In genomic region chr2:239675856-239676715, GRCh38 we compare ENCODE assay signal across 15 cellular contexts.
DNase-seq lines count a peak whose midpoint lies in the region; ATAC-seq, FAIRE-seq and TF ChIP-seq lines count a peak whose summit lies in the region.
"Had no signal": no experiment of that assay in that cellular context is flagged by ENCODE, and none has a peak within 500 bp of the region (broad histone marks: within the 10 kb centered on the region; RNA-seq: fewer than 3 reads in every experiment).

No MANE protein-coding gene starts in this region.

- H4K20me1 ChIP-seq in H9 (ENCODE audit: control insufficient read depth, insufficient read depth, insufficient read length) (no peaks in the 10 kb centered on the region), HepG2 (ENCODE audit: insufficient read depth, low read length) (no peaks in the 10 kb centered on the region)

- no peak overlapping the region for H3K4ac ChIP-seq in H9 (ENCODE audit: low read depth, low read length)

- TF ChIP-seq CTCF in H9 (conservative IDR thresholded peaks at IDR 0.05) = no peak
- TF ChIP-seq CTCF in HepG2 (CRISPR knock-in tag; IDR thresholded peaks at IDR 0.05) = no peak
- TF ChIP-seq CTCF in testis (IDR thresholded peaks at IDR 0.05) = no peak
- TF ChIP-seq CTCF in activated CD8-positive, alpha-beta T cell treated with anti-CD3 and anti-CD28 coated beads for 36 hours (IDR thresholded peaks at IDR 0.05) = no peak
- no peak for TF ChIP-seq CTCF in nephron progenitor cell (IDR thresholded peaks at IDR 0.05)

- no peak overlapping the region for H3K4me3 Mint-ChIP-seq in activated naive CD8-positive, alpha-beta T cell treated with anti-CD3 and anti-CD28 coated beads, Interleukin-2, amount 50 U/mL, for 24 hours
- no peak overlapping the region for H3K4me3 Mint-ChIP-seq in activated naive CD8-positive, alpha-beta T cell treated with anti-CD3 and anti-CD28 coated beads for 36 hours
- H3K4me3 Mint-ChIP-seq in H9 (no peak overlapping the region), nephron progenitor cell (no peak overlapping the region)
- H3K4me3 Mint-ChIP-seq in activated CD8-positive, alpha-beta T cell treated with anti-CD3 and anti-CD28 coated beads for 36 hours = no peak overlapping the region
- H3K4me3 Mint-ChIP-seq: CD4-positive, alpha-beta memory T cell had no signal

- H3K79me1 ChIP-seq in H9 (ENCODE audit: insufficient read depth, low read depth, low read length, poor library complexity, severe bottlenecking) = no peaks in the 10 kb centered on the region

- H3K36me3 Mint-ChIP-seq in activated naive CD8-positive, alpha-beta T cell treated with anti-CD3 and anti-CD28 coated beads, Interleukin-2, amount 50 U/mL, for 24 hours (ENCODE audit: low read depth) = no peaks in the 10 kb centered on the region
- H3K36me3 Mint-ChIP-seq in activated naive CD8-positive, alpha-beta T cell treated with anti-CD3 and anti-CD28 coated beads for 36 hours = no peaks in the 10 kb centered on the region
- H3K36me3 Mint-ChIP-seq in H9 (ENCODE audit: insufficient read depth in 1 of 3, low read depth in 3 of 3) (no peaks in the 10 kb centered on the region; a peak in 1 of 7 replicates), nephron progenitor cell (ENCODE audit: low read depth) (no peaks in the 10 kb centered on the region)
- no peaks in the 10 kb centered on the region for H3K36me3 Mint-ChIP-seq in activated CD8-positive, alpha-beta T cell treated with anti-CD3 and anti-CD28 coated beads for 36 hours (ENCODE audit: low read depth)
- H3K36me3 Mint-ChIP-seq: CD4-positive, alpha-beta memory T cell had no signal

- H3K18ac ChIP-seq in H9 (ENCODE audit: insufficient read length, low read depth, low read length) = no peak overlapping the region

- H2AK5ac ChIP-seq in H9 (ENCODE audit: insufficient read length, low read length) = no peak overlapping the region

- no peak overlapping the region for H3K23ac ChIP-seq in H9 (ENCODE audit: insufficient read length, low read depth, low read length)

- no TSS peak for BruUV-seq in HepG2 (replicated peaks; lab: Mats Ljungman, UMichigan)

- no peaks in the 10 kb centered on the region for H3K9me3 Mint-ChIP-seq in activated naive CD8-positive, alpha-beta T cell treated with anti-CD3 and anti-CD28 coated beads, Interleukin-2, amount 50 U/mL, for 24 hours
- no peaks in the 10 kb centered on the region for H3K9me3 Mint-ChIP-seq in activated naive CD8-positive, alpha-beta T cell treated with anti-CD3 and anti-CD28 coated beads for 36 hours
- no peaks in the 10 kb centered on the region for H3K9me3 Mint-ChIP-seq in H9
- H3K9me3 Mint-ChIP-seq in activated CD8-positive, alpha-beta T cell treated with anti-CD3 and anti-CD28 coated beads for 36 hours = no peaks in the 10 kb centered on the region
- peaks cover 3% of the 10 kb centered on the region for H3K9me3 Mint-ChIP-seq in nephron progenitor cell

- no peaks in the 10 kb centered on the region for H3K79me2 ChIP-seq in H9 (ENCODE audit: insufficient read depth, low read length)
- no peaks in the 10 kb centered on the region for H3K79me2 ChIP-seq in HepG2 (ENCODE audit: insufficient read depth, low read length)

- in situ Hi-C loops in HepG2 (cut with HindIII; ENCODE audit: extremely low pct_ligation_motif_present, low pct_unique_long_range_greater_than_20kb) = no loop called here

- H3K27me3 ChIP-seq in H9 (ENCODE audit: insufficient read depth, low read length) = no peaks in the 10 kb centered on the region
- peaks cover 7 to 67% of the 10 kb centered on the region in 2 experiments; a peak in 3 of 5 replicates for H3K27me3 ChIP-seq in HepG2 (ENCODE audit: control insufficient read depth in 1 of 2, insufficient read depth in 2 of 2, low read length in 2 of 2)
- no peaks in the 10 kb centered on the region for H3K27me3 ChIP-seq in testis

- H4K5ac ChIP-seq in H9 (ENCODE audit: insufficient read length, low read depth, low read length) = no peak overlapping the region

- no peaks in the 10 kb centered on the region for H3K4me1 ChIP-seq in H9 (ENCODE audit: insufficient read depth, low read length)
- no peaks in the 10 kb centered on the region for H3K4me1 ChIP-seq in HepG2 (ENCODE audit: insufficient read depth, low read length)
- H3K4me1 ChIP-seq in testis = no peaks in the 10 kb centered on the region

- no peaks in the 10 kb centered on the region for H3K23me2 ChIP-seq in H9 (ENCODE audit: insufficient read length, low read depth, low read length, poor library complexity, severe bottlenecking)

- no peak for FAIRE-seq in HepG2 (lab: Jason Lieb, UNC)
- FAIRE-seq: GM12892, HTR-8/SVneo had no signal

- no peak overlapping the region for H2BK20ac ChIP-seq in H9 (ENCODE audit: low read depth, low read length, poor library complexity, severe bottlenecking)

- intact Hi-C loops in HepG2 (cut with micrococcal nuclease; ENCODE audit: unreplicated experiment) = no loop called here
- intact Hi-C loops in testis (cut with DNase I; ENCODE audit: low total_unique reads) = no loop called here
- intact Hi-C loops in activated CD8-positive, alpha-beta T cell treated with anti-CD3 and anti-CD28 coated beads for 36 hours (cut with micrococcal nuclease) = no loop called here

- H3K56ac ChIP-seq in H9 (ENCODE audit: insufficient read length, low read depth, low read length) = no peak overlapping the region

- H2BK12ac ChIP-seq in H9 (ENCODE audit: insufficient read length, low read depth, low read length) = no peak overlapping the region

- no peak overlapping the region for H4K8ac ChIP-seq in H9 (replicated peaks; ENCODE audit: insufficient read length, low read depth, low read length)

- H3K27me3 Mint-ChIP-seq in activated naive CD8-positive, alpha-beta T cell treated with anti-CD3 and anti-CD28 coated beads, Interleukin-2, amount 50 U/mL, for 24 hours = peaks cover 3% of the 10 kb centered on the region
- H3K27me3 Mint-ChIP-seq in activated naive CD8-positive, alpha-beta T cell treated with anti-CD3 and anti-CD28 coated beads for 36 hours = no peaks in the 10 kb centered on the region
- H3K27me3 Mint-ChIP-seq in H9 (ENCODE audit: low read depth) (peaks cover 2% of the 10 kb centered on the region; the same call in 1 of the 2 replicates), nephron progenitor cell (ENCODE audit: low read depth, poor library complexity) (peaks cover 9% of the 10 kb centered on the region)
- H3K27me3 Mint-ChIP-seq in activated CD8-positive, alpha-beta T cell treated with anti-CD3 and anti-CD28 coated beads for 36 hours = peaks cover 1% of the 10 kb centered on the region

- H3K4me3 ChIP-seq in HepG2 (replicated peaks in 1 of 3; ENCODE audit: insufficient read depth in 1 of 3, low read depth in 2 of 3, low read length in 3 of 3) (no peak overlapping the region), testis (no peak overlapping the region)

- POLR2A ChIA-PET in HepG2 (lab: Yijun Ruan, JAX) = no interaction called here
- POLR2A ChIA-PET in activated CD8-positive, alpha-beta T cell treated with anti-CD3 and anti-CD28 coated beads for 36 hours (lab: Charles Lee) = no interaction called here

- H3K4me1 Mint-ChIP-seq in activated naive CD8-positive, alpha-beta T cell treated with anti-CD3 and anti-CD28 coated beads, Interleukin-2, amount 50 U/mL, for 24 hours = no peaks in the 10 kb centered on the region
- no peaks in the 10 kb centered on the region for H3K4me1 Mint-ChIP-seq in activated naive CD8-positive, alpha-beta T cell treated with anti-CD3 and anti-CD28 coated beads for 36 hours
- no peaks in the 10 kb centered on the region for H3K4me1 Mint-ChIP-seq in H9
- no peaks in the 10 kb centered on the region for H3K4me1 Mint-ChIP-seq in activated CD8-positive, alpha-beta T cell treated with anti-CD3 and anti-CD28 coated beads for 36 hours (ENCODE audit: low read depth)
- H3K4me1 Mint-ChIP-seq in nephron progenitor cell = peaks cover 21% of the 10 kb centered on the region

- no peak overlapping the region for H3K27ac Mint-ChIP-seq in activated naive CD8-positive, alpha-beta T cell treated with anti-CD3 and anti-CD28 coated beads, Interleukin-2, amount 50 U/mL, for 24 hours
- no peak overlapping the region for H3K27ac Mint-ChIP-seq in activated naive CD8-positive, alpha-beta T cell treated with anti-CD3 and anti-CD28 coated beads for 36 hours
- H3K27ac Mint-ChIP-seq in H9 (peak overlapping the region in 1 of 3 experiments; percentile 55; a peak in 1 of 7 replicates), nephron progenitor cell (no peak overlapping the region)
- no peak overlapping the region for H3K27ac Mint-ChIP-seq in activated CD8-positive, alpha-beta T cell treated with anti-CD3 and anti-CD28 coated beads for 36 hours
- H3K27ac Mint-ChIP-seq: CD4-positive, alpha-beta memory T cell had no signal

- H3K14ac ChIP-seq in H9 (ENCODE audit: insufficient read depth, low read length) = peak overlapping the region; percentile 78; the same call in 1 of the 2 replicates

- no peaks in the 10 kb centered on the region for H3K9me3 ChIP-seq in H9 (ENCODE audit: control insufficient read depth, low read depth, low read length)
- H3K9me3 ChIP-seq in HepG2 (ENCODE audit: low read length) = no peaks in the 10 kb centered on the region
- H3K9me3 ChIP-seq in testis = no peaks in the 10 kb centered on the region

- no peak overlapping the region for H2BK120ac ChIP-seq in H9 (ENCODE audit: low read depth, low read length, poor library complexity, severe bottlenecking)

- no peak for DNase-seq in activated naive CD8-positive, alpha-beta T cell treated with anti-CD3 and anti-CD28 coated beads, Interleukin-2, amount 50 U/mL, for 24 hours
- no peak for DNase-seq in activated naive CD8-positive, alpha-beta T cell treated with anti-CD3 and anti-CD28 coated beads for 36 hours
- DNase-seq in H9 (peak; percentile 27), HepG2 (ENCODE audit: low spot score) (no peak), testis (peak; percentile 9), nephron progenitor cell (no peak)
- no peak for DNase-seq in activated CD8-positive, alpha-beta T cell treated with anti-CD3 and anti-CD28 coated beads for 36 hours
- DNase-seq: CD4-positive, alpha-beta memory T cell; DMS79 treated with DMSO at 0.1 percent for 48 hours; GDM1; NCI-H1436 treated with DMSO at 0.1 percent for 48 hours; NCI-H2081 had no signal

- no peak overlapping the region for H4K91ac ChIP-seq in H9 (ENCODE audit: insufficient read length, low read depth, low read length)

- no peak for TF ChIP-seq EP300 in HepG2 (IDR thresholded peaks at IDR 0.05; ENCODE audit: low read depth in 2 of 2, low read length in 2 of 2)
- TF ChIP-seq EP300 in HepG2 (CRISPR knock-in tag; IDR thresholded peaks at IDR 0.05; ENCODE audit: borderline replicate concordance) = no peak

- no peak overlapping the region for H2BK15ac ChIP-seq in H9 (ENCODE audit: low read depth, low read length)

- H3K36me3 ChIP-seq in HepG2 (replicated peaks in 1 of 2; ENCODE audit: control insufficient read depth in 1 of 2, insufficient read depth in 2 of 2, low read length in 2 of 2) (no peaks in the 10 kb centered on the region), testis (ENCODE audit: low read depth, missing control alignments) (no peaks in the 10 kb centered on the region)

- no CpG with 5 or more reads among the region's 22 CpGs for WGBS in H9 (ENCODE audit: extremely low coverage, insufficient read length, low lambda C conversion rate)
- WGBS in HepG2 (ENCODE audit: low lambda C conversion rate) = 15% methylated on average over 17 of the region's 22 CpGs
- 80 to 98% methylated on average over 7 to 21 of the region's 22 CpGs for WGBS in testis, 2 donors

- ATAC-seq in activated naive CD8-positive, alpha-beta T cell treated with anti-CD3 and anti-CD28 coated beads, Interleukin-2, amount 50 U/mL, for 24 hours = peak; percentile 25
- ATAC-seq in HepG2 = peak; percentile 31; the same call in 2 of the 3 replicates
- no peak for ATAC-seq in activated CD8-positive, alpha-beta T cell treated with anti-CD3 and anti-CD28 coated beads for 36 hours

- TF ChIP-seq POLR2A in HepG2 (IDR thresholded peaks at IDR 0.05; ENCODE audit: insufficient read depth in 1 of 2, low read depth in 2 of 2, low read length in 2 of 2) (no peak), testis (IDR thresholded peaks at IDR 0.05) (no peak)

- H3K9ac ChIP-seq in H9 (ENCODE audit: extremely low read depth, insufficient read length, low read length) = no peak overlapping the region
- no peak overlapping the region for H3K9ac ChIP-seq in HepG2 (ENCODE audit: insufficient read depth, low read depth, low read length)

- H2AFZ ChIP-seq in H9 (ENCODE audit: low read length) (no peak overlapping the region), HepG2 (ENCODE audit: low read length) (no peak overlapping the region)

- H3K4me2 ChIP-seq in H9 (ENCODE audit: insufficient read depth, insufficient read length, low read length) = no peak overlapping the region
- H3K4me2 ChIP-seq in HepG2 (ENCODE audit: low read depth, low read length) = no peak overlapping the region

- H3T11ph ChIP-seq in H9 (ENCODE audit: low read length) = no peak overlapping the region

- H3K27ac ChIP-seq in H9 (ENCODE audit: insufficient read length, low read depth, low read length) = no peak overlapping the region
- no peak overlapping the region for H3K27ac ChIP-seq in HepG2 (ENCODE audit: extremely low read length, insufficient read depth, low read length)
- H3K27ac ChIP-seq in testis = no peak overlapping the region
- H3K27ac ChIP-seq: RWPE1 had no signal

- no peak for TF ChIP-seq RAD21 in HepG2 (CRISPR knock-in tag; IDR thresholded peaks at IDR 0.05)

- no peak overlapping the region for H2BK5ac ChIP-seq in H9 (ENCODE audit: insufficient read length, low read length)

- CTCF ChIA-PET in HepG2 (lab: Yijun Ruan, JAX; ENCODE audit: low intra/inter-chr PET ratio, low total read pairs) = no interaction called here
- CTCF ChIA-PET in activated CD8-positive, alpha-beta T cell treated with anti-CD3 and anti-CD28 coated beads for 36 hours (lab: Charles Lee) = no interaction called here

Comparison
In these comparisons a context has a peak if more than half of its experiments do, and no peak if none do; other contexts are left out.
1. DNase-seq: peak in H9 (single experiment) and testis (single experiment); none in activated naive CD8-positive, alpha-beta T cell treated with anti-CD3 and anti-CD28 coated beads, Interleukin-2, amount 50 U/mL, for 24 hours (single experiment), activated naive CD8-positive, alpha-beta T cell treated with anti-CD3 and anti-CD28 coated beads for 36 hours (single experiment), HepG2 (single experiment), activated CD8-positive, alpha-beta T cell treated with anti-CD3 and anti-CD28 coated beads for 36 hours (single experiment) and nephron progenitor cell (single experiment).